ENCODE assay signal across 20 cellular contexts in genomic region chr17:67646472-67646871, GRCh38.
DNase-seq lines count a peak whose midpoint lies in the region; ATAC-seq, FAIRE-seq and TF ChIP-seq lines count a peak whose summit lies in the region.
"Had no signal": no experiment of that assay in that cellular context is flagged by ENCODE, and none has a peak within 500 bp of the region (broad histone marks: within the 10 kb centered on the region; RNA-seq: fewer than 3 reads in every experiment).

No MANE protein-coding gene starts in this region.

- no peak overlapping the region for H3K4me3 Mint-ChIP-seq in activated T-cell treated with anti-CD3 and anti-CD28 coated beads, Interleukin-2, amount 50 U/mL, for 72 hours
- H3K4me3 Mint-ChIP-seq: B cell, H9 had no signal

- H2BK15ac ChIP-seq in H1 (ENCODE audit: low read length): no peak overlapping the region

- H4K20me1 ChIP-seq in BLaER1 (no peaks in the 10 kb centered on the region), MM.1S (ENCODE audit: insufficient read depth, low read length) (no peaks in the 10 kb centered on the region), H1 (replicated peaks in 1 of 2; ENCODE audit: control insufficient read depth in 1 of 2, insufficient read depth in 2 of 2, low read length in 2 of 2) (no peaks in the 10 kb centered on the region)

- peaks cover under 1% of the 10 kb centered on the region for H3K4me1 Mint-ChIP-seq in activated T-cell treated with anti-CD3 and anti-CD28 coated beads, Interleukin-2, amount 50 U/mL, for 72 hours (ENCODE audit: low read depth)

- H3K56ac ChIP-seq in H1 (replicated peaks; ENCODE audit: insufficient read length, low read depth, low read length): no peak overlapping the region

- TF ChIP-seq CTCF in GM12865 (IDR thresholded peaks at IDR 0.05; ENCODE audit: insufficient read depth, low read depth, low read length, missing control alignments) (no peak), MM.1S (IDR thresholded peaks at IDR 0.05; ENCODE audit: low read length) (no peak), H1 (IDR thresholded peaks at IDR 0.05; ENCODE audit: control extremely low read depth in 1 of 3, insufficient read depth in 1 of 3, low read depth in 1 of 3, low read length in 3 of 3) (no peak)

- H3K36me3 ChIP-seq in BLaER1 (peaks cover 57% of the 10 kb centered on the region), MM.1S (replicated peaks; ENCODE audit: insufficient read depth, low read length) (no peaks in the 10 kb centered on the region), H1 (ENCODE audit: control insufficient read depth in 2 of 4, insufficient read depth in 4 of 4, low read length in 3 of 4) (no peaks in the 10 kb centered on the region)

- no peak for TF ChIP-seq POLR2A in H1 (IDR thresholded peaks at IDR 0.05; ENCODE audit: control extremely low read depth in 1 of 2, low read depth in 2 of 2, low read length in 2 of 2)

- POLR2A ChIA-PET in H1 (lab: Charles Lee; ENCODE audit: partially characterized antibody): interaction anchor here (1.2 kb wide), 1 partner anchor 120 kb away, joined by 3 read pairs; no protein-coding TSS in a partner anchor

- no peak overlapping the region for H3K4me3 ChIP-seq in BLaER1
- peak overlapping the region; percentile 13 for H3K4me3 ChIP-seq in GM12865 (ENCODE audit: low read depth, low read length)
- no peak overlapping the region for H3K4me3 ChIP-seq in MM.1S (ENCODE audit: low read length)
- H3K4me3 ChIP-seq in H1 (ENCODE audit: extremely low read depth in 1 of 4, insufficient read depth in 2 of 4, low read depth in 3 of 4, low read length in 4 of 4): no peak overlapping the region
- H3K4me3 ChIP-seq: K562 had no signal

- H3K27ac Mint-ChIP-seq in activated T-cell treated with anti-CD3 and anti-CD28 coated beads, Interleukin-2, amount 50 U/mL, for 72 hours: no peak overlapping the region
- H3K27ac Mint-ChIP-seq: B cell; CD4-positive, CD25-positive, alpha-beta regulatory T cell; H9 had no signal

- WGBS in H1 (ENCODE audit: extremely low coverage in 1 of 2, insufficient coverage in 1 of 2, insufficient read length in 1 of 2, insufficient replicate concordance in 2 of 2, low coverage in 1 of 2, low lambda C conversion rate in 2 of 2, missing lambda C conversion rate in 1 of 2), 2 experiments: 92% methylated on average over 6 of the region's 6 CpGs; no CpG with 5 or more reads in 1 of the 2 experiments

- H3K36me3 Mint-ChIP-seq in activated T-cell treated with anti-CD3 and anti-CD28 coated beads, Interleukin-2, amount 50 U/mL, for 72 hours (ENCODE audit: insufficient read depth in 2 of 2): no peaks in the 10 kb centered on the region

- H3K27ac ChIP-seq in BLaER1: no peak overlapping the region
- peak overlapping the region; percentile 91; the same call in 1 of the 2 replicates for H3K27ac ChIP-seq in MM.1S (ENCODE audit: low read length)
- no peak overlapping the region for H3K27ac ChIP-seq in H1 (ENCODE audit: low read depth, low read length)

- H3K79me1 ChIP-seq in H1 (ENCODE audit: low read depth, low read length): no peaks in the 10 kb centered on the region

- no peak overlapping the region for H2BK5ac ChIP-seq in H1 (ENCODE audit: low read depth, low read length)

- no peak for TF ChIP-seq RAD21 in H1 (IDR thresholded peaks at IDR 0.05 in 1 of 2, conservative IDR thresholded peaks at IDR 0.05 in 1 of 2; ENCODE audit: low read depth in 2 of 2, low read length in 2 of 2)

- peak overlapping the region; percentile 23; the same call in 1 of the 2 replicates for H2BK12ac ChIP-seq in H1 (ENCODE audit: low read depth, low read length)

- no peak for FAIRE-seq in H1 (lab: Jason Lieb, UNC)
- FAIRE-seq: D721Med, G401.6, HTR-8/SVneo, K562 had no signal

- no peak overlapping the region for H2BK120ac ChIP-seq in H1 (replicated peaks; ENCODE audit: low read depth, low read length)

- no peak overlapping the region for H4K5ac ChIP-seq in H1 (ENCODE audit: insufficient read length, low read depth, low read length)

- no peaks in the 10 kb centered on the region for H3K27me3 ChIP-seq in BLaER1
- H3K27me3 ChIP-seq in MM.1S (replicated peaks; ENCODE audit: insufficient read depth, low read length): no peaks in the 10 kb centered on the region
- no peaks in the 10 kb centered on the region for H3K27me3 ChIP-seq in H1 (replicated peaks in 1 of 4; ENCODE audit: control insufficient read depth in 3 of 4, extremely low read depth in 1 of 4, insufficient read depth in 3 of 4, low read length in 3 of 4)

- no peaks in the 10 kb centered on the region for H3K27me3 Mint-ChIP-seq in activated T-cell treated with anti-CD3 and anti-CD28 coated beads, Interleukin-2, amount 50 U/mL, for 72 hours (ENCODE audit: low read depth)
- H3K27me3 Mint-ChIP-seq: B cell; CD4-positive, CD25-positive, alpha-beta regulatory T cell had no signal

- H3K79me2 ChIP-seq in MM.1S (ENCODE audit: low read length) (no peaks in the 10 kb centered on the region), H1 (ENCODE audit: control insufficient read depth in 1 of 2, insufficient read depth in 2 of 2, low read length in 2 of 2) (no peaks in the 10 kb centered on the region)

- H3K9me2 ChIP-seq in MM.1S (replicated peaks; ENCODE audit: insufficient read depth, low read length): no peaks in the 10 kb centered on the region

- H4K91ac ChIP-seq in H1 (replicated peaks; ENCODE audit: insufficient read length, low read length): no peak overlapping the region

- peak; percentile 46 for DNase-seq in GM12865 (ENCODE audit: low read depth)
- no peak for DNase-seq in MM.1S
- no peak for DNase-seq in H1 (ENCODE audit: low read depth in 1 of 2, low spot score in 2 of 2)
- DNase-seq in activated T-cell treated with anti-CD3 and anti-CD28 coated beads, Interleukin-2, amount 50 U/mL, for 72 hours: no peak
- DNase-seq: C1 segment of cervical spinal cord; Caco-2; CD4-positive, CD25-positive, alpha-beta regulatory T cell; GOT3; H9; IMR-90; Karpas-422 had no signal

- H3K4me1 ChIP-seq in BLaER1: peaks cover 30% of the 10 kb centered on the region
- H3K4me1 ChIP-seq in MM.1S (ENCODE audit: low read length): peaks cover 45% of the 10 kb centered on the region
- peaks cover 3 to 5% (median 3%) of the 10 kb centered on the region in 4 experiments; a peak in 5 of 7 replicates for H3K4me1 ChIP-seq in H1 (replicated peaks in 1 of 4; ENCODE audit: control insufficient read depth in 3 of 4, insufficient read depth in 4 of 4, low read length in 3 of 4)
- H3K4me1 ChIP-seq: Caco-2 had no signal

- no peak overlapping the region for H3K23ac ChIP-seq in H1 (ENCODE audit: insufficient read length)

- H3K14ac ChIP-seq in H1 (ENCODE audit: insufficient read length): no peak overlapping the region

- no peak overlapping the region for H4K8ac ChIP-seq in H1 (ENCODE audit: extremely low read depth, insufficient read depth, low read length)

- no peaks in the 10 kb centered on the region for H3K9me3 Mint-ChIP-seq in activated T-cell treated with anti-CD3 and anti-CD28 coated beads, Interleukin-2, amount 50 U/mL, for 72 hours
- H3K9me3 Mint-ChIP-seq: CD4-positive, CD25-positive, alpha-beta regulatory T cell; H9 had no signal

- H3K4ac ChIP-seq in H1 (replicated peaks; ENCODE audit: insufficient read length, low read depth, low read length): no peak overlapping the region

- H3K9me3 ChIP-seq in BLaER1 (no peaks in the 10 kb centered on the region), MM.1S (replicated peaks; ENCODE audit: insufficient read depth, low read length) (no peaks in the 10 kb centered on the region), H1 (ENCODE audit: insufficient read depth in 2 of 2, low read depth in 1 of 2, low read length in 1 of 2) (no peaks in the 10 kb centered on the region)
- H3K9me3 ChIP-seq: Caco-2 had no signal

- no peak overlapping the region for H2AK5ac ChIP-seq in H1 (ENCODE audit: low read depth, low read length)

- ATAC-seq in HG03159 (IDR thresholded peaks at IDR 0.05; ENCODE audit: unreplicated experiment) (no peak), HG03139 (IDR thresholded peaks at IDR 0.05; ENCODE audit: unreplicated experiment) (no peak), HG02798 (IDR thresholded peaks at IDR 0.05; ENCODE audit: poor library complexity, unreplicated experiment) (no peak)
- ATAC-seq in activated T-cell treated with anti-CD3 and anti-CD28 coated beads, Interleukin-2, amount 50 U/mL, for 72 hours (replicated peaks in 1 of 2): no peak
- ATAC-seq: K562 had no signal

- H3K4me2 ChIP-seq in BLaER1: peak overlapping the region; percentile 57
- no peak overlapping the region for H3K4me2 ChIP-seq in MM.1S (ENCODE audit: low read depth, low read length)
- no peak overlapping the region for H3K4me2 ChIP-seq in H1 (ENCODE audit: insufficient read depth in 1 of 2, low read depth in 2 of 2, low read length in 2 of 2)

- H3K9ac ChIP-seq in BLaER1 (no peak overlapping the region), MM.1S (ENCODE audit: low read length) (no peak overlapping the region), H1 (replicated peaks in 1 of 4; ENCODE audit: extremely low read depth in 1 of 4, low read depth in 3 of 4, low read length in 3 of 4) (no peak overlapping the region)

- H3K18ac ChIP-seq in H1 (ENCODE audit: extremely low read depth, low read length): no peak overlapping the region

- no peak for TF ChIP-seq EP300 in H1 (IDR thresholded peaks at IDR 0.05; ENCODE audit: borderline replicate concordance in 1 of 2, low read depth in 2 of 2, low read length in 2 of 2)

- H2AFZ ChIP-seq in MM.1S (ENCODE audit: low read length): no peak overlapping the region
- H2AFZ ChIP-seq in H1 (ENCODE audit: low read length): no peak overlapping the region

- no peaks in the 10 kb centered on the region for H3K23me2 ChIP-seq in H1 (ENCODE audit: low read depth, low read length)

- no peak overlapping the region for H2BK20ac ChIP-seq in H1 (ENCODE audit: low read length)

- CTCF ChIA-PET in H1 (lab: Charles Lee; ENCODE audit: partially characterized antibody): interaction anchor here (1.5 to 2.4 kb wide), 4 partner anchors 9 to 171 kb away, joined by 3 to 6 read pairs (median 6); no protein-coding TSS in a partner anchor

- H3F3A ChIP-seq in MM.1S (ENCODE audit: insufficient read depth, low read length): peaks cover 48% of the 10 kb centered on the region

TF ChIP-seq in H1, 55 proteins besides CTCF, POLR2A, EP300 and RAD21 (continues in another document):
- TF ChIP-seq BCL11A (IDR thresholded peaks at IDR 0.05; ENCODE audit: low read depth in 2 of 2, low read length in 2 of 2): no peak
- no peak for TF ChIP-seq MAX (IDR thresholded peaks at IDR 0.05)
- TF ChIP-seq ZNF274 (IDR thresholded peaks at IDR 0.05; ENCODE audit: borderline replicate concordance, extremely low read depth, low read length): no peak
- no peak for TF ChIP-seq SP2 (IDR thresholded peaks at IDR 0.05; ENCODE audit: low read length)
